In the genomic region with DNA sequence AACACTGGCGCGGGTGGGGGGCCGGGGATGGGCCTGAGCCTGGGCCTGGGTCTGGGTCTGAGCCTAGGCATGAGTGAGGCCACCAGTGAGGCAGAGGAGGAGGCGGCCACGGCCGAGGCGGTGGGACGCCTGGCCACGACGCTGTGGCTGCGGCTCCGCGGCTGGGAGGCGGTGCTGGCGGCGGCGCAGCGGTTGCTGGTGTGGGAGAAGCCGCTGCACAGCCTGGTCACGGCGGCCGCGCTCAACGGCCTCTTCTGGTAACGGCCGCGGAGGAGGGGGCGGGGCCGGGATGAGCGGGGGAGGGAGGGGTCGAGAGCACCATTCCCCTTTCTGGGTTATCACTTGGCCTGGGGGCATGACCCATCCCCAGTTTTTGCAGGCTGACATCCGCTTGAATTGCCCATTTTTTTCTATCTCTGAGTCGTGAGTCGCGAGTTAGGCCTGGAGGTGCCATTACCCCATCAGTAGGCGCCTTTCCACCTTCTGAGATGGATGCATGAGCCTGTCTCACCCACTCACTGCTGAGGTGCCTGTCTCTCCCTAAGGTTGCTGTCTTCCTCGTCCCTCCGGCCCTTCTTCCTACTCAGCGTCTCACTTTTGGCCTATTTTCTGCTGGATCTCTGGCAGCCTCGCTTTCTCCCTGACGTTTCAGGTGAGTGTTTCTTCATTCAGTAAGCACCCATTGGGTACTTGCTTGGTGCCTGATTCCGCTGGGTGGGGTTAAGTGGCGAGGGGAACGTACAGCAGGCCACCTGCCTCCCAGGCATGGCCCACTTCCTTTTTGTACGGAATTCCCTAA, we compare ENCODE assay signal across 8 cellular contexts. TPM values are rescaled to one million over a fixed set of nuclear protein-coding genes. Genes with fewer than 3 reads are reported as not detected.
DNase-seq lines count a peak whose midpoint lies in the region; ATAC-seq and TF ChIP-seq lines count a peak whose summit lies in the region.

No MANE protein-coding gene starts in this region.

- H3K9me3 Mint-ChIP-seq in CD4-positive, alpha-beta memory T cell = no peaks in the 10 kb centered on the region

- POLR2A ChIA-PET in CD4-positive, alpha-beta memory T cell (lab: Charles Lee; ENCODE audit: partially characterized antibody) = interaction anchor here (0.6 to 5.3 kb wide), 10 partner anchors 17 to 102 kb away, joined by 3 to 123 read pairs (median 9); a partner anchor contains a TSS

- intact Hi-C loops in CD4-positive, alpha-beta memory T cell (cut with micrococcal nuclease) = loop anchor here (1.0 to 5.0 kb wide), 4 partner anchors 67 to 781 kb away; a partner anchor contains a TSS
- intact Hi-C loops in lower leg skin (cut with DNase I; ENCODE audit: low total_unique reads) = no loop called here

- 3% methylated on average over 37 to 41 of the region's 45 CpGs for WGBS in lower leg skin, 2 donors

- TF ChIP-seq CTCF in lower leg skin (IDR thresholded peaks at IDR 0.05) = no peak

- peaks cover 34 to 69% of the 10 kb centered on the region in 2 donors for H3K36me3 Mint-ChIP-seq in CD4-positive, alpha-beta memory T cell

- no peaks in the 10 kb centered on the region for H3K9me3 ChIP-seq in CD4-positive, alpha-beta memory T cell (ENCODE audit: control insufficient read depth in 1 of 2, low read length in 2 of 2)

- peak overlapping the region; percentile 81 to 96 for H3K4me3 ChIP-seq in CD4-positive, alpha-beta memory T cell (ENCODE audit: low read length in 2 of 2)
- H3K4me3 ChIP-seq in lower leg skin (ENCODE audit: low read depth, poor library complexity, severe bottlenecking) = peak overlapping the region; percentile 75

- H3K4me3 Mint-ChIP-seq in CD4-positive, alpha-beta memory T cell = peak overlapping the region; percentile 91 to 96 (median 93)

- H3K27ac Mint-ChIP-seq in CD4-positive, alpha-beta memory T cell = peak overlapping the region; percentile 92 to 96 (median 94)

- H3K27ac ChIP-seq in CD4-positive, alpha-beta memory T cell (ENCODE audit: low read depth, low read length) = peak overlapping the region; percentile 91
- H3K27ac ChIP-seq in cingulate gyrus (ENCODE audit: low read depth, low read length) = peak overlapping the region; percentile 87

- peaks cover 57% of the 10 kb centered on the region for H3K36me3 ChIP-seq in CD4-positive, alpha-beta memory T cell (ENCODE audit: insufficient read depth, low read length)

- no peaks in the 10 kb centered on the region for H3K27me3 Mint-ChIP-seq in CD4-positive, alpha-beta memory T cell

- H3K27me3 ChIP-seq in CD4-positive, alpha-beta memory T cell (ENCODE audit: insufficient read depth, low read length) = no peaks in the 10 kb centered on the region

- peaks cover 70% of the 10 kb centered on the region for H3K4me1 ChIP-seq in CD4-positive, alpha-beta memory T cell (ENCODE audit: insufficient read depth, low read length)

- peak in 3 of 5 donors; percentile 38 to 66 (median 46) for DNase-seq in CD4-positive, alpha-beta memory T cell
- DNase-seq in T-helper 9 cell (peak; percentile 37), lower leg skin (ENCODE audit: low spot score in 2 of 2) (peak; percentile 46 to 90), SKM-1 (lab: John Stamatoyannopoulos, UW; ENCODE audit: unreplicated experiment) (no peak)
- DNase-seq in stimulated activated CD8-positive, alpha-beta memory T cell treated with anti-CD3 and anti-CD28 coated beads, Interleukin-7, amount 100 ng/mL, for 24 hours (ENCODE audit: low read depth) = peak; percentile 10

- no peak for TF ChIP-seq POLR2A in lower leg skin (IDR thresholded peaks at IDR 0.05)

- ATAC-seq in GM19463 (IDR thresholded peaks at IDR 0.05; ENCODE audit: unreplicated experiment) = peak; percentile 8
- peak; percentile 15 for ATAC-seq in HG03571 (IDR thresholded peaks at IDR 0.05; ENCODE audit: unreplicated experiment)

- CTCF ChIA-PET in CD4-positive, alpha-beta memory T cell (lab: Charles Lee; ENCODE audit: partially characterized antibody) = interaction anchor here (0.7 to 9.8 kb wide), 7 partner anchors 7 to 119 kb away, joined by 3 to 253 read pairs (median 6); a partner anchor contains a TSS

- H3K4me1 Mint-ChIP-seq in CD4-positive, alpha-beta memory T cell = peaks cover 38 to 82% (median 59%) of the 10 kb centered on the region in 4 donors

RNA-seq across cellular contexts. Expression of a gene that starts 0.5 kb away (rescaled TPM):
- 100 to 1,000 TPM; 123 to 128 TPM for total RNA-seq in CD4-positive, alpha-beta memory T cell
- polyA plus RNA-seq in CD4-positive, alpha-beta memory T cell = 10 to 100 TPM; 76.5 to 82.2 TPM
- 100 to 1,000 TPM in 2 of 4 donors, 10 to 100 TPM in 2; 88.7 to 110 (median 98.3) TPM for total RNA-seq in lower leg skin

RNA-seq across cellular contexts. Expression of a gene that starts 1.9 kb away (rescaled TPM):
- 10 to 100 TPM; 79.3 to 83.3 TPM for total RNA-seq in CD4-positive, alpha-beta memory T cell
- polyA plus RNA-seq in CD4-positive, alpha-beta memory T cell = 10 to 100 TPM; 76.5 to 82.2 TPM
- total RNA-seq in lower leg skin = 10 to 100 TPM; 48.0 to 76.7 (median 66.9) TPM

RNA-seq across cellular contexts. Expression of a gene that starts 8.7 kb away (rescaled TPM):
- 10 to 100 TPM; 11.8 to 12.1 TPM for total RNA-seq in CD4-positive, alpha-beta memory T cell
- polyA plus RNA-seq in CD4-positive, alpha-beta memory T cell = not detected
- 1 to 10 TPM in 2 of 4 donors, under 1 TPM in 2; 0.10 to 4.4 (median 1.0) TPM for total RNA-seq in lower leg skin

RNA-seq across cellular contexts. Expression of a gene that starts 18.0 kb away (rescaled TPM):
- 10 to 100 TPM; 14.1 to 15.5 TPM for total RNA-seq in CD4-positive, alpha-beta memory T cell
- 10 to 100 TPM; 25.5 to 27.5 TPM for polyA plus RNA-seq in CD4-positive, alpha-beta memory T cell
- 10 to 100 TPM; 13.2 to 20.9 (median 18.4) TPM for total RNA-seq in lower leg skin

RNA-seq across cellular contexts. Expression of a gene that starts 28.0 kb away (rescaled TPM):
- total RNA-seq in CD4-positive, alpha-beta memory T cell = 10 to 100 TPM; 73.3 to 79.8 TPM
- polyA plus RNA-seq in CD4-positive, alpha-beta memory T cell = 10 to 100 TPM; 76.3 to 81.5 TPM
- 10 to 100 TPM; 63.0 to 76.4 (median 63.3) TPM for total RNA-seq in lower leg skin
